In genomic region chr12:5665615-5666014, GRCh38 we compare ENCODE assay signal across 21 cellular contexts.
A peak's percentile ranks its signal among the peaks of the same experiment; 100 is the strongest.
DNase-seq lines count a peak whose midpoint lies in the region; ATAC-seq and TF ChIP-seq lines count a peak whose summit lies in the region.
"Had no signal": no experiment of that assay in that cellular context is flagged by ENCODE, and none has a peak within 500 bp of the region (broad histone marks: within the 10 kb centered on the region; RNA-seq: fewer than 3 reads in every experiment).

No MANE protein-coding gene starts in this region.

- H3K4me3 ChIP-seq in astrocyte of the spinal cord (ENCODE audit: low read depth, low read length) (no peak overlapping the region), HAP-1 (no peak overlapping the region)
- H3K4me3 ChIP-seq: A549, GM12878, heart left ventricle, K562, upper lobe of right lung had no signal

- no peaks in the 10 kb centered on the region for H3K27me3 ChIP-seq in HAP-1 (ENCODE audit: low read depth)
- H3K27me3 ChIP-seq: heart left ventricle, upper lobe of right lung had no signal

- in situ Hi-C loops in astrocyte of the spinal cord (cut with HindIII; ENCODE audit: low sequenced_read_pairs) = no loop called here
- in situ Hi-C loops in HAP-1 (cut with MboI; ENCODE audit: low sequenced_read_pairs) = no loop called here

- no peaks in the 10 kb centered on the region for H3K4me1 ChIP-seq in HAP-1
- H3K4me1 ChIP-seq: A549, upper lobe of right lung had no signal

- no peaks in the 10 kb centered on the region for H3K36me3 ChIP-seq in HAP-1 (replicated peaks)
- H3K36me3 ChIP-seq: heart left ventricle, upper lobe of right lung had no signal

- H3K9me3 ChIP-seq in HAP-1 = no peaks in the 10 kb centered on the region
- H3K9me3 ChIP-seq: A549, heart left ventricle, upper lobe of right lung had no signal

- no peak for TF ChIP-seq CTCF in astrocyte of the spinal cord (IDR thresholded peaks at IDR 0.05; ENCODE audit: low read depth, low read length)

- peak; percentile 85 for DNase-seq in AG08396 (ENCODE audit: low spot score)
- DNase-seq in HS-27A (ENCODE audit: low read depth) = peak; percentile 90
- peak; percentile 35 for DNase-seq in astrocyte of the spinal cord (ENCODE audit: low read depth, low spot score)
- DNase-seq in myocyte (ENCODE audit: low read depth) = peak; percentile 35
- no peak for DNase-seq in HAP-1 (ENCODE audit: low spot score in 2 of 2)
- no peak for DNase-seq in SKM-1 treated with dmso at 0.1 percent for 144 hours (lab: John Stamatoyannopoulos, UW; ENCODE audit: unreplicated experiment)
- DNase-seq in iPS-NIHi11 (ENCODE audit: low spot score) = no peak
- DNase-seq: activated CD4-positive, alpha-beta T cell treated with anti-CD3 and anti-CD28 coated beads for 48 hours; activated CD8-positive, alpha-beta memory T cell treated with anti-CD3 and anti-CD28 coated beads, Interleukin-2, amount 50 U/mL, for 48 hours; activated naive CD4-positive, alpha-beta T cell treated with Interleukin-2 at 50 U/mL for 16 hours; dermis blood vessel endothelial cell; erythroblast; heart left ventricle; kidney glomerular epithelial cell; NCI-H2107; NCI-H526; upper lobe of right lung had no signal

- ATAC-seq in GM19455 (IDR thresholded peaks at IDR 0.05; ENCODE audit: unreplicated experiment) = no peak
- ATAC-seq: A549, GM12878, heart left ventricle, K562, upper lobe of right lung had no signal

Comparison
In these comparisons a context has a peak if more than half of its experiments do, and no peak if none do; other contexts are left out.
1. DNase-seq: peak in AG08396 (single experiment), HS-27A (single experiment), astrocyte of the spinal cord (single experiment) and myocyte (single experiment); none in HAP-1 (0 of 2), SKM-1 treated with dmso at 0.1 percent for 144 hours (single experiment) and iPS-NIHi11 (single experiment).